In the genomic region with DNA sequence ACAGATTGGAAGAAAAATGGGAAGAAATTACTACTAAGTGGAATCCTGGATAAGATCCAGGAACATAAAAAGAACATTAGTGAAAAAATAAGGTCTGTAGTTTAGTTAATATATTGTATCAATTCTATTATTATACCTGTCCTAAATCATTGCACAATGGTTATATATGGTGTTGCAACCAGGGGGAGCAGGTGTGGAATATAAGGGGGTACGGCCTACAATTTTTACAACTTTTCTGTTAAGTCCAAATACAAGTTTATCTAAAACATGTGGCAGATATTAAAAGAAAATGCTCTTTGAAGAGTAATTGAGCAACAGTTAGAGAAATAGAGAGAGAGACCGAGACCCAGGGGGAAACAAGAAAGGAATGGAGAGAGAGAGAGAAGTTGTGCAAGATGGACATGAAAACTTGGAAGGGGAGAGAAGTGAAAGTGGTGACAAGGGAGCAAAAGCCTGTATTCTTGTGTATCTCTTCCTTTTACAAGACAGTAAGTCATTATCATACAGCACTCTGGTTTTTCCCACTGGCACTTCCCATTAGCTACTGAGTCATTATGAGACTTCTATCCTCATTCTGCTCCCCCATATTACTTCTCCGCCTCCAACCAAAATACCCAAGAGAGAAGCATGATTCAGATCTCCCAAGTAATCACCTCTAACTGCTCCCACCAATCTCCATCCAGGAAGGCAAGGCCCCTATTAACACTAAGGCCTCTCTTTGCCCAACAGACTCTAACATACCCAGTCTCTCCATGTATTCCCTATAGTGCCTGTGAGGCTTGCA, we compare ENCODE assay signal across 10 cellular contexts. TPM values are rescaled to one million over a fixed set of nuclear protein-coding genes. Genes with fewer than 3 reads are reported as not detected.
DNase-seq lines count a peak whose midpoint lies in the region; ATAC-seq and TF ChIP-seq lines count a peak whose summit lies in the region.
"Had no signal": no experiment of that assay in that cellular context is flagged by ENCODE, and none has a peak within 500 bp of the region (broad histone marks: within the 10 kb centered on the region; RNA-seq: fewer than 3 reads in every experiment).

No MANE protein-coding gene starts in this region.

- no peak overlapping the region for H2AFZ ChIP-seq in Karpas-422 (ENCODE audit: low read length)
- H2AFZ ChIP-seq: parathyroid adenoma had no signal

- H3K36me3 ChIP-seq in Karpas-422 (ENCODE audit: insufficient read depth, low read length) (no peaks in the 10 kb centered on the region), adipocyte (ENCODE audit: control insufficient read depth, insufficient read depth, low read length, severe bottlenecking) (no peaks in the 10 kb centered on the region)

- H3K4me1 ChIP-seq in Karpas-422 (ENCODE audit: low read length) (no peaks in the 10 kb centered on the region), adipocyte (ENCODE audit: control insufficient read depth, insufficient read depth, low read length) (peaks cover 32% of the 10 kb centered on the region)
- H3K4me1 ChIP-seq: parathyroid adenoma had no signal

- no peaks in the 10 kb centered on the region for H3K79me2 ChIP-seq in Karpas-422 (ENCODE audit: low read length)
- H3K79me2 ChIP-seq: parathyroid adenoma had no signal

- H3K4me2 ChIP-seq in Karpas-422 (ENCODE audit: low read depth, low read length, poor library complexity, severe bottlenecking), result no peak overlapping the region

- no peak overlapping the region for H3K27ac ChIP-seq in Karpas-422 (ENCODE audit: low read length)
- H3K27ac ChIP-seq: parathyroid adenoma had no signal

- no peaks in the 10 kb centered on the region for H4K20me1 ChIP-seq in Karpas-422 (ENCODE audit: insufficient read depth, low read depth, low read length)

- H3K9me2 ChIP-seq in Karpas-422 (replicated peaks; ENCODE audit: insufficient read depth, low read length), result no peaks in the 10 kb centered on the region

- TF ChIP-seq CTCF in omental fat pad (IDR thresholded peaks at IDR 0.05), result no peak

- no peak overlapping the region for H3K4me3 ChIP-seq in Karpas-422 (ENCODE audit: low read length)
- peak overlapping the region; percentile 5 for H3K4me3 ChIP-seq in adipocyte (ENCODE audit: low read length)

- DNase-seq in Karpas-422, result peak; percentile 27
- peak; percentile 15 for DNase-seq in adipocyte (ENCODE audit: low read depth)
- DNase-seq in omental fat pad (ENCODE audit: low spot score), result no peak
- DNase-seq in activated CD8-positive, alpha-beta memory T cell treated with anti-CD3 and anti-CD28 coated beads, Interleukin-2, amount 50 U/mL, for 4 hours, result no peak
- DNase-seq in NAMALWA (ENCODE audit: low spot score), result no peak
- DNase-seq in NCI-H2081 (lab: John Stamatoyannopoulos, UW), result no peak
- DNase-seq: activated gamma-delta T cell treated with Interleukin-2 at 50 U/mL for 16 hours; kidney; NK-92 treated with Interleukin-12 subunit alpha and Interleukin-12 subunit beta, amount 100 ng/mL, for 24 hours had no signal

- no peak overlapping the region for H3K9ac ChIP-seq in Karpas-422 (ENCODE audit: low read length)
- no peak overlapping the region for H3K9ac ChIP-seq in adipocyte (ENCODE audit: low read length)
- H3K9ac ChIP-seq: parathyroid adenoma had no signal

- H3K9me3 ChIP-seq in Karpas-422 (ENCODE audit: low read length) (no peaks in the 10 kb centered on the region), adipocyte (ENCODE audit: control insufficient read depth, low read length) (no peaks in the 10 kb centered on the region)

- H3K27me3 ChIP-seq in Karpas-422 (ENCODE audit: low read length) (no peaks in the 10 kb centered on the region), adipocyte (replicated peaks; ENCODE audit: control insufficient read depth, insufficient read depth, low read length) (no peaks in the 10 kb centered on the region)

- ATAC-seq in omental fat pad (ENCODE audit: low FRiP score), result peak; percentile 54

RNA-seq across cellular contexts. Expression of a gene that starts 22.3 kb away (rescaled TPM):
- 1.6 and 3.5 TPM in 2 replicates for total RNA-seq in Karpas-422 (2014; rRNA removed; shearing (Covaris generic); ENCODE audit: low replicate concordance)
- total RNA-seq in omental fat pad, result 1 to 10 TPM; 2.5 to 9.0 (median 3.6) TPM

RNA-seq across cellular contexts. Expression of a gene that starts 29.0 kb away (rescaled TPM):
- not detected in 2 replicates for total RNA-seq in Karpas-422 (2014; rRNA removed; shearing (Covaris generic); ENCODE audit: low replicate concordance)
- total RNA-seq in omental fat pad, result 10 to 100 TPM; 12.8 to 47.3 (median 18.0) TPM

RNA-seq across cellular contexts. Expression of a gene that starts 50.8 kb away (rescaled TPM):
- total RNA-seq in Karpas-422 (2014; rRNA removed; shearing (Covaris generic); ENCODE audit: low replicate concordance), result 3.2 and 4.0 TPM in 2 replicates
- total RNA-seq in omental fat pad, result 1 to 10 TPM in 2 of 4 donors, under 1 TPM in 2; 0.37 to 1.9 (median 1.0) TPM

RNA-seq across cellular contexts. Expression of a gene that starts 58.4 kb away (rescaled TPM):
- total RNA-seq in Karpas-422 (2014; rRNA removed; shearing (Covaris generic); ENCODE audit: low replicate concordance), result 6.9 and 17.2 TPM in 2 replicates
- 1,000 to 10,000 TPM in 3 of 4 donors, 100 to 1,000 TPM in 1; 423 to 6,912 (median 1,538) TPM for total RNA-seq in omental fat pad

Comparison
In these comparisons a context has a peak if more than half of its experiments do, and no peak if none do; other contexts are left out.
1. DNase-seq: peak in Karpas-422 (single experiment) and adipocyte (single experiment); none in omental fat pad (single experiment), activated CD8-positive, alpha-beta memory T cell treated with anti-CD3 and anti-CD28 coated beads, Interleukin-2, amount 50 U/mL, for 4 hours (single experiment), NAMALWA (single experiment) and NCI-H2081 (0 of 2).
2. RNA of a gene that starts 29.0 kb away (total RNA-seq): 12.8 to 47.3 TPM in omental fat pad; not detected in Karpas-422; every median in the first group is over 10 times any median in the second.